8 cellular contexts compared by ENCODE assay signal in the genomic region with DNA sequence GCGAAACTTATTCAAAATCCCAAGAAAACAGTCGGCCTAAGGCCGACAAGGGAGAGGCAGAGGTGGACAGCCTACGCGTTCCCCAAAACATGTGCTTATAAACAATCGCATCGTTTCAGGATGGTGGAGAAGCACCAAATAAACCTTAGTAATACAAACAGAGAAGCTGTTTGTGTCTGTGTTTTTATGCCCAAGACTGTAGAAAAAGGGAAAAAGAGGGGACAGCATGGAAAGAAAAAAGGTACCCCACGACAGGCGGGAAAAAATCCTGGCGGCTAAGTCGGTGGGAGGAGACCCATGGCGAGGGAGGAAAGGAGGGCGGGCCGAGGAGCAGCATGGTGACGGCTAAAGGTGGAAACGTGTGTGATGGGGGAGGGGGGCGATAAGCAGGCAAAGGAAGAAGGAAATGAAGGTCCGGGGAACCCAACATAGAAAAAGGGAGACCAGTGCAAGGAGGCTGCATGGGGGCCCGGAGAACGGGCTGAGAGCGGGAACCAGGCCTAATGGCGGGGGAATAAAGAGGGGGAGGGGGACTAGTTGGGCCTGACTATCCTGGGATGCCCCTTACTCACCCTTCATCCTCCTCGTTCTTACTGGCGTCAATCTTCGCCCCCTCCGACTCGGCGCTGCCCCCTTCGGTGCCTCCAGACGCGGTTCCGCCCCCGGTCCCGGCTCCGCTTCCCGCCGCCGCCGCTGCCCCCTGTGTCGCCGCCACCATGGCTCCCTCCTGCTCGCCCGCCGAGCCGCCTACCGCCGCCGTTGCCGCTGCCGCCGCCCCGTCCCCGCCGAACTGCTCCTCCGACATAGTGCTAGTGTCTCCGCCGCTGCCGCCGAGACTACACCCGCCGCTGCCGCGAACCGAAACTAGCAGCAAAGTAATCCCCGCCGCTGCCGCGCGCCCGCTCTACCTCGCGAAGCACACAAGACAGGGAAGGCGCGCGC. TPM values are rescaled to one million over a fixed set of nuclear protein-coding genes. Genes with fewer than 3 reads are reported as not detected.
DNase-seq lines count a peak whose midpoint lies in the region; ATAC-seq and TF ChIP-seq lines count a peak whose summit lies in the region.

No MANE protein-coding gene starts in this region.

- DNase-seq in DMS 273 treated with DMSO at 0.1 percent for 48 hours (lab: John Stamatoyannopoulos, UW) (peak; percentile 73), HuH-7 (ENCODE audit: low spot score) (peak; percentile 62), activated T-helper 1 cell treated with Interleukin-2 at 50 U/mL for 16 hours (ENCODE audit: low read depth) (peak; percentile 49), fibroblast of mammary gland (ENCODE audit: low read depth) (peak; percentile 63)
- DNase-seq in natural killer cell treated with Interleukin-12 subunit alpha and Interleukin-12 subunit beta and Interleukin-15 and Interleukin-18, amount 100 ng/mL, for 72 hours (ENCODE audit: low spot score) = peak; percentile 84
- DNase-seq in stimulated activated naive CD4-positive, alpha-beta T cell (lab: John Stamatoyannopoulos, UW) = peak; percentile 39 to 69 (median 56)

- no peak for TF ChIP-seq CTCF in fibroblast of mammary gland (conservative IDR thresholded peaks at IDR 0.05; ENCODE audit: control insufficient read depth, insufficient read depth, low read depth, low read length)

- H3K4me1 Mint-ChIP-seq in natural killer cell treated with Interleukin-12 subunit alpha and Interleukin-12 subunit beta and Interleukin-15 and Interleukin-18, amount 100 ng/mL, for 72 hours (ENCODE audit: low read depth in 2 of 2) = peaks cover 47 to 72% of the 10 kb centered on the region in 2 donors

- peak overlapping the region; percentile 98 for H3K4me3 ChIP-seq in fibroblast of mammary gland (ENCODE audit: control insufficient read depth, low read depth, low read length)

- ATAC-seq in GM21528 (IDR thresholded peaks at IDR 0.05; ENCODE audit: low FRiP score, unreplicated experiment) = peak; percentile 32
- ATAC-seq in natural killer cell treated with Interleukin-12 subunit alpha and Interleukin-12 subunit beta and Interleukin-15 and Interleukin-18, amount 100 ng/mL, for 72 hours = peak; percentile 54 to 69

- H3K27ac Mint-ChIP-seq in natural killer cell treated with Interleukin-12 subunit alpha and Interleukin-12 subunit beta and Interleukin-15 and Interleukin-18, amount 100 ng/mL, for 72 hours = peak overlapping the region; percentile 98

- peaks cover 48% of the 10 kb centered on the region for H3K36me3 Mint-ChIP-seq in natural killer cell treated with Interleukin-12 subunit alpha and Interleukin-12 subunit beta and Interleukin-15 and Interleukin-18, amount 100 ng/mL, for 72 hours

- no peaks in the 10 kb centered on the region for H3K9me3 Mint-ChIP-seq in natural killer cell treated with Interleukin-12 subunit alpha and Interleukin-12 subunit beta and Interleukin-15 and Interleukin-18, amount 100 ng/mL, for 72 hours

- peak overlapping the region; percentile 99 for H3K4me3 Mint-ChIP-seq in natural killer cell treated with Interleukin-12 subunit alpha and Interleukin-12 subunit beta and Interleukin-15 and Interleukin-18, amount 100 ng/mL, for 72 hours

- H3K27me3 Mint-ChIP-seq in natural killer cell treated with Interleukin-12 subunit alpha and Interleukin-12 subunit beta and Interleukin-15 and Interleukin-18, amount 100 ng/mL, for 72 hours = no peaks in the 10 kb centered on the region

TF ChIP-seq in PFSK-1, 5 proteins besides CTCF, POLR2A, EP300 and RAD21:
- TF ChIP-seq SIN3A (IDR thresholded peaks at IDR 0.05; ENCODE audit: borderline replicate concordance, insufficient read depth, low read length) (peak; percentile 96), REST (IDR thresholded peaks at IDR 0.05; ENCODE audit: insufficient read depth in 1 of 2, low read depth in 2 of 2, low read length in 2 of 2) (peak in 1 of 2 experiments; percentile 40; a peak in 1 of 4 replicates), POLR2AphosphoS5 (IDR thresholded peaks at IDR 0.05; ENCODE audit: low read depth, low read length) (peak; percentile 63), TAF1 (IDR thresholded peaks at IDR 0.05; ENCODE audit: borderline replicate concordance, insufficient read depth, low read length) (peak; percentile 86; the same call in 1 of the 2 replicates), FOXP2 (optimal IDR thresholded peaks at IDR 0.05; ENCODE audit: borderline replicate concordance, extremely low read depth, extremely low read length, insufficient read depth) (no peak)

RNA-seq across cellular contexts. Expression of gene HNRNPD, which starts 0.6 kb away (rescaled TPM):
- polyA plus RNA-seq in PFSK-1 (2012; ENCODE audit: insufficient read length, low read depth) = 441 TPM
- total RNA-seq in natural killer cell treated with Interleukin-12 subunit alpha and Interleukin-12 subunit beta and Interleukin-15 and Interleukin-18, amount 100 ng/mL, for 72 hours = 100 to 1,000 TPM; 280 to 290 TPM

RNA-seq across cellular contexts. Expression of gene HNRNPDL, which starts 57.1 kb away (rescaled TPM):
- 154 TPM for polyA plus RNA-seq in PFSK-1 (2012; ENCODE audit: insufficient read length, low read depth)
- total RNA-seq in natural killer cell treated with Interleukin-12 subunit alpha and Interleukin-12 subunit beta and Interleukin-15 and Interleukin-18, amount 100 ng/mL, for 72 hours = 100 to 1,000 TPM; 226 to 248 TPM

RNA-seq across cellular contexts. Expression of gene ENOPH1, which starts 57.2 kb away (rescaled TPM):
- 44.8 TPM for polyA plus RNA-seq in PFSK-1 (2012; ENCODE audit: insufficient read length, low read depth)
- total RNA-seq in natural killer cell treated with Interleukin-12 subunit alpha and Interleukin-12 subunit beta and Interleukin-15 and Interleukin-18, amount 100 ng/mL, for 72 hours = 10 to 100 TPM; 41.8 to 50.3 TPM

Comparison
In these comparisons a context has a peak if more than half of its experiments do, and no peak if none do; other contexts are left out.
1. Peak in every context shown above with its lines: DNase-seq, ATAC-seq and H3K4me3 ChIP-seq.